Comparison of ENCODE assay signal across 1 cellular context in genomic region chr12:52063081-52063985, GRCh38.
TF ChIP-seq lines count a peak whose summit lies in the region.

No MANE protein-coding gene starts in this region.

TF ChIP-seq in endothelial cell of umbilical vein, 7 proteins besides CTCF, POLR2A, EP300 and RAD21 (continued from another document):
- TF ChIP-seq FOS (IDR thresholded peaks at IDR 0.05; ENCODE audit: borderline replicate concordance, insufficient read depth, low read length), result no peak
- TF ChIP-seq JUN (IDR thresholded peaks at IDR 0.05; ENCODE audit: borderline replicate concordance, insufficient read depth, insufficient read length, low read depth), result no peak
- TF ChIP-seq POLR2AphosphoS5 (IDR thresholded peaks at IDR 0.05; ENCODE audit: insufficient read depth, low read depth, low read length), result no peak
- TF ChIP-seq EZH2 (IDR thresholded peaks at IDR 0.05; ENCODE audit: borderline replicate concordance, low read depth, low read length, severe bottlenecking), result no peak
- TF ChIP-seq MAX (IDR thresholded peaks at IDR 0.05; ENCODE audit: insufficient read depth, insufficient read length), result no peak
- TF ChIP-seq MYC (IDR thresholded peaks at IDR 0.05; ENCODE audit: low read depth, low read length), result no peak
